In genomic region chr22:46053563-46054090, GRCh38 we compare ENCODE assay signal across 8 cellular contexts.
DNase-seq lines count a peak whose midpoint lies in the region; ATAC-seq and TF ChIP-seq lines count a peak whose summit lies in the region.

No MANE protein-coding gene starts in this region.

- peaks cover 36% of the 10 kb centered on the region for H3K79me2 ChIP-seq in KMS-11 (ENCODE audit: insufficient read depth, low read depth)
- no peaks in the 10 kb centered on the region for H3K79me2 ChIP-seq in smooth muscle cell (ENCODE audit: low read depth)

- H3K4me1 ChIP-seq in CD8-positive, alpha-beta T cell (ENCODE audit: insufficient read depth, low read length) = peaks cover 55% of the 10 kb centered on the region
- H3K4me1 ChIP-seq in KMS-11 (ENCODE audit: low read depth, poor library complexity, severe bottlenecking) (peaks cover 60% of the 10 kb centered on the region), smooth muscle cell (ENCODE audit: low read depth) (no peaks in the 10 kb centered on the region)

- H4K20me1 ChIP-seq in KMS-11 (ENCODE audit: insufficient read depth) (no peaks in the 10 kb centered on the region), smooth muscle cell (ENCODE audit: low read depth) (no peaks in the 10 kb centered on the region)

- 97% methylated on average over 7 of the region's 37 CpGs for WGBS in smooth muscle cell (ENCODE audit: low lambda C conversion rate)

- peak overlapping the region; percentile 83 for H3K4me3 Mint-ChIP-seq in CD8-positive, alpha-beta T cell

- CTCF ChIA-PET in CD8-positive, alpha-beta T cell (lab: Charles Lee) = interaction anchor here (1.9 to 3.0 kb wide), 2 partner anchors 17 to 47 kb away, joined by 5 to 12 read pairs; no protein-coding TSS in a partner anchor

- H3K36me3 Mint-ChIP-seq in CD8-positive, alpha-beta T cell = peaks cover 2% of the 10 kb centered on the region

- H3K27me3 ChIP-seq in CD8-positive, alpha-beta T cell (ENCODE audit: insufficient read depth, low read length) = no peaks in the 10 kb centered on the region
- H3K27me3 ChIP-seq in KMS-11 (ENCODE audit: insufficient read depth, low read depth) = no peaks in the 10 kb centered on the region
- no peaks in the 10 kb centered on the region for H3K27me3 ChIP-seq in smooth muscle cell (ENCODE audit: low read depth)

- H2AFZ ChIP-seq in KMS-11 (ENCODE audit: low read depth) = peak overlapping the region; percentile 21
- no peak overlapping the region for H2AFZ ChIP-seq in smooth muscle cell (ENCODE audit: low read depth)

- peak overlapping the region; percentile 84 for H3K9ac ChIP-seq in KMS-11
- no peak overlapping the region for H3K9ac ChIP-seq in smooth muscle cell (ENCODE audit: low read depth)

- no peak for TF ChIP-seq CTCF in CD8-positive, alpha-beta T cell (IDR thresholded peaks at IDR 0.05)
- TF ChIP-seq CTCF in KMS-11 (conservative IDR thresholded peaks at IDR 0.05; ENCODE audit: low read depth, low read length) (no peak), smooth muscle cell (IDR thresholded peaks at IDR 0.05; ENCODE audit: borderline replicate concordance, insufficient read depth, poor library complexity, severe bottlenecking) (no peak)

- H3K27ac Mint-ChIP-seq in CD8-positive, alpha-beta T cell = peak overlapping the region; percentile 91

- H3K9me3 Mint-ChIP-seq in CD8-positive, alpha-beta T cell = no peaks in the 10 kb centered on the region

- H3K4me1 Mint-ChIP-seq in CD8-positive, alpha-beta T cell (ENCODE audit: low read depth) = peaks cover 41% of the 10 kb centered on the region

- H3K27me3 Mint-ChIP-seq in CD8-positive, alpha-beta T cell (ENCODE audit: low read depth) = no peaks in the 10 kb centered on the region

- H3K4me2 ChIP-seq in KMS-11 = peak overlapping the region; percentile 99
- H3K4me2 ChIP-seq in smooth muscle cell = no peak overlapping the region

- ATAC-seq in CD8-positive, alpha-beta T cell = peak; percentile 54
- ATAC-seq in HG03045 (IDR thresholded peaks at IDR 0.05; ENCODE audit: unreplicated experiment) = no peak

- no peaks in the 10 kb centered on the region for H3K9me3 ChIP-seq in CD8-positive, alpha-beta T cell (ENCODE audit: low read length)
- no peaks in the 10 kb centered on the region for H3K9me3 ChIP-seq in smooth muscle cell (replicated peaks; ENCODE audit: low read depth)

- DNase-seq in CD8-positive, alpha-beta T cell = peak; percentile 38 to 84 (median 58)
- peak; percentile 60 for DNase-seq in activated CD4-positive, alpha-beta T cell treated with anti-CD3 and anti-CD28 coated beads for 48 hours
- DNase-seq in dermis blood vessel endothelial cell (peak; percentile 81), medulla oblongata (ENCODE audit: extremely low spot score) (peak; percentile 95), superior temporal gyrus (ENCODE audit: extremely low spot score) (peak; percentile 80), smooth muscle cell (lab: John Stamatoyannopoulos, UW; ENCODE audit: unreplicated experiment) (no peak)

- POLR2A ChIA-PET in CD8-positive, alpha-beta T cell (lab: Charles Lee) = interaction anchor here (1.0 to 2.9 kb wide), 6 partner anchors 9 to 47 kb away, joined by 3 to 25 read pairs (median 5); no protein-coding TSS in a partner anchor

- H3K27ac ChIP-seq in CD8-positive, alpha-beta T cell (ENCODE audit: low read depth, low read length) = peak overlapping the region; percentile 72
- H3K27ac ChIP-seq in KMS-11 (peak overlapping the region; percentile 93), smooth muscle cell (ENCODE audit: low read depth) (no peak overlapping the region)

- H3K36me3 ChIP-seq in CD8-positive, alpha-beta T cell (ENCODE audit: insufficient read depth, low read length) = no peaks in the 10 kb centered on the region
- H3K36me3 ChIP-seq in KMS-11 (ENCODE audit: insufficient read depth) = no peaks in the 10 kb centered on the region
- H3K36me3 ChIP-seq in smooth muscle cell (ENCODE audit: low read depth) = no peaks in the 10 kb centered on the region

- H3F3A ChIP-seq in smooth muscle cell (ENCODE audit: low read depth) = no peaks in the 10 kb centered on the region

- H3K4me3 ChIP-seq in CD8-positive, alpha-beta T cell (ENCODE audit: low read depth, low read length) = peak overlapping the region; percentile 78
- H3K4me3 ChIP-seq in KMS-11 (IDR thresholded peaks at IDR 0.05; ENCODE audit: insufficient read depth, low read depth, low read length) (no peak overlapping the region), smooth muscle cell (no peak overlapping the region)

- intact Hi-C loops in CD8-positive, alpha-beta T cell (cut with DNase I, micrococcal nuclease) = loop anchor here (1.0 to 5.0 kb wide), 5 partner anchors 9 to 244 kb away; partner anchors contain the start of gene GTSE1 (in 1 of the 2)
